Comparison of ENCODE assay signal across 10 cellular contexts in the genomic region with DNA sequence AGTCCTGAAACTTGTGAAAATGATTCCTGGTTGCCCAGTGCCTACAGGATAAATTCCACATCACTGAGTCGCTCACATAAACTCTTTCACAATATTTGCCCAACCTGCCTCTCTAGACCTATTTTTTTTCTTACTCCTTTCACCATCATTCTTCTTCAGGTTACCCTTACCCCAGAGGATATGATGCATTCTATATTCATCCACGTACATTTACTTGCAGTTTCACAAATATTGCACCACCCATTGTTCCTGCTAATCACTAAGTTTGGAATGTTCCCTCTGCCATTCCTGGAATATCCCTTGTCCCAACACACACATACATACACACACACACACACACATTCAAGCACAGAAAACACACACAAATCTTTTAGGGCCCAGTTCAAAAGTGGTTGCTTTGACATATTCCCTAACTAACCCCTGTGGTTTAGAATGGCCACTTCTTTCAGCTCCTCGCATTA.
DNase-seq lines count a peak whose midpoint lies in the region; ATAC-seq and TF ChIP-seq lines count a peak whose summit lies in the region.
"Had no signal": no experiment of that assay in that cellular context is flagged by ENCODE, and none has a peak within 500 bp of the region (broad histone marks: within the 10 kb centered on the region; RNA-seq: fewer than 3 reads in every experiment).

No MANE protein-coding gene starts in this region.

- TF ChIP-seq RAD21 in IMR-90 (IDR thresholded peaks at IDR 0.05; ENCODE audit: low read length): no peak

- in situ Hi-C loops in IMR-90 (cut with MboI; ENCODE audit: low sequenced_read_pairs): no loop called here

- peaks cover 3% of the 10 kb centered on the region; the same call in 1 of the 2 replicates for H3K9me1 ChIP-seq in IMR-90 (ENCODE audit: insufficient read depth, low read length)

- peak; percentile 82 for DNase-seq in AG04449 (ENCODE audit: low read depth, low spot score)
- DNase-seq in IMR-90: peak; percentile 91
- DNase-seq in chondrocyte (ENCODE audit: low spot score): no peak
- DNase-seq in right lobe of liver: no peak
- DNase-seq in hypothalamus (lab: John Stamatoyannopoulos, UW): no peak
- DNase-seq in NCI-H2107 (lab: John Stamatoyannopoulos, UW): no peak
- DNase-seq in stimulated activated CD4-positive, alpha-beta T cell treated with anti-CD3 and anti-CD28 coated beads, Interleukin-4, amount 100 ng/mL, for 1 hour: no peak
- DNase-seq: activated T-cell treated with anti-CD3 and anti-CD28 coated beads, Interleukin-2, amount 50 U/mL, for 1 hour; stimulated activated CD4-positive, alpha-beta T cell treated with anti-CD3 and anti-CD28 coated beads, Interleukin-4, amount 100 ng/mL, for 4 hours had no signal

- peaks cover 11% of the 10 kb centered on the region for H3K9me3 Mint-ChIP-seq in chondrocyte (ENCODE audit: low read depth)

- peak; percentile 31 for ATAC-seq in IMR-90 (ENCODE audit: low read depth)
- ATAC-seq in right lobe of liver: peak in 3 of 4 donors; percentile 54 to 76 (median 58)
- no peak for ATAC-seq in GM21381 (IDR thresholded peaks at IDR 0.05; ENCODE audit: unreplicated experiment)

- peak overlapping the region; percentile 45; the same call in 1 of the 2 replicates for H2AK5ac ChIP-seq in IMR-90 (ENCODE audit: low read depth, low read length)

- H3K4ac ChIP-seq in IMR-90 (ENCODE audit: low read depth, low read length): peak overlapping the region; percentile 58

- H2BK15ac ChIP-seq in IMR-90 (ENCODE audit: low read depth, low read length): peak overlapping the region; percentile 13; the same call in 2 of the 3 replicates

- H3K23ac ChIP-seq in IMR-90 (ENCODE audit: low read depth, low read length): peak overlapping the region; percentile 19

- H3K27ac ChIP-seq in IMR-90 (ENCODE audit: insufficient read depth, low read length): peak overlapping the region; percentile 52; the same call in 1 of the 2 replicates
- no peak overlapping the region for H3K27ac ChIP-seq in right lobe of liver

- H3K9me3 ChIP-seq in IMR-90 (ENCODE audit: control insufficient read depth, insufficient read depth, low read length) (peaks cover 4% of the 10 kb centered on the region; the same call in 1 of the 2 replicates), right lobe of liver (no peaks in the 10 kb centered on the region)

- TF ChIP-seq POLR2A in IMR-90 (IDR thresholded peaks at IDR 0.05; ENCODE audit: low read depth, low read length) (no peak), right lobe of liver (IDR thresholded peaks at IDR 0.05) (peak; percentile 8)

- BruUV-seq in IMR-90 (replicated peaks; lab: Mats Ljungman, UMichigan): no TSS peak

- H3K27me3 Mint-ChIP-seq in chondrocyte (ENCODE audit: low read depth): no peaks in the 10 kb centered on the region

- peak overlapping the region; percentile 85 for H2BK5ac ChIP-seq in IMR-90 (ENCODE audit: low read depth, low read length, poor library complexity, severe bottlenecking)

- H3K4me1 ChIP-seq in IMR-90 (ENCODE audit: control insufficient read depth, insufficient read depth, low read length) (peaks cover 5% of the 10 kb centered on the region), right lobe of liver (no peaks in the 10 kb centered on the region)

- H3K36me3 Mint-ChIP-seq in chondrocyte (ENCODE audit: low read depth): no peaks in the 10 kb centered on the region

- 50% methylated on average over 2 of the region's 3 CpGs; no CpG with 5 or more reads in 1 of the 2 experiments for WGBS in IMR-90 (ENCODE audit: extremely low coverage in 2 of 2, insufficient read length in 1 of 2), 2 experiments
- 31% methylated on average over 3 of the region's 3 CpGs for WGBS in right lobe of liver (ENCODE audit: insufficient coverage, low coverage, low lambda C conversion rate, missing lambda C conversion rate)

- peaks cover 63% of the 10 kb centered on the region for H3K4me1 Mint-ChIP-seq in chondrocyte (ENCODE audit: low read depth)

- H4K91ac ChIP-seq in IMR-90 (ENCODE audit: insufficient read depth, low read depth, low read length): peak overlapping the region; percentile 29

- H2BK20ac ChIP-seq in IMR-90 (ENCODE audit: low read depth, low read length): peak overlapping the region; percentile 71; the same call in 1 of the 2 replicates

- no peaks in the 10 kb centered on the region for H3K36me3 ChIP-seq in IMR-90 (ENCODE audit: control insufficient read depth, insufficient read depth, low read length)
- no peaks in the 10 kb centered on the region for H3K36me3 ChIP-seq in right lobe of liver

- peak overlapping the region; percentile 27; the same call in 1 of the 2 replicates for H3K14ac ChIP-seq in IMR-90 (replicated peaks; ENCODE audit: low read depth, low read length)

- POLR2A ChIA-PET in AG04449 (lab: Yijun Ruan, JAX): no interaction called here
- POLR2A ChIA-PET in IMR-90 (lab: Charles Lee; ENCODE audit: unreplicated experiment): no interaction called here

- CTCF ChIA-PET in AG04449 (lab: Yijun Ruan, JAX): interaction anchor here (0.8 to 1.7 kb wide), 3 partner anchors 10 to 423 kb away, joined by 3 to 5 read pairs (median 5); no protein-coding TSS in a partner anchor
- CTCF ChIA-PET in IMR-90 (lab: Yijun Ruan, JAX): interaction anchor here (0.6 kb wide), 2 partner anchors 52 to 538 kb away, joined by 3 read pairs; no protein-coding TSS in a partner anchor

- dilution Hi-C loops in IMR-90 (cut with HindIII; ENCODE audit: low sequenced_read_pairs, unreplicated experiment): no loop called here

- H4K8ac ChIP-seq in IMR-90 (ENCODE audit: low read depth in 2 of 2, low read length in 2 of 2): peak overlapping the region; percentile 7 to 53; a peak in 3 of 4 replicates

- no peak overlapping the region for H3K56ac ChIP-seq in IMR-90 (ENCODE audit: extremely low read depth, insufficient read depth, low read length)

- H3K79me1 ChIP-seq in IMR-90 (ENCODE audit: low read depth in 1 of 2, low read length in 2 of 2): no peaks in the 10 kb centered on the region

- H2AK9ac ChIP-seq in IMR-90 (replicated peaks; ENCODE audit: low read depth, low read length, poor library complexity): no peak overlapping the region

- H4K5ac ChIP-seq in IMR-90 (ENCODE audit: low read depth, low read length): no peak overlapping the region; the same call in 1 of the 2 replicates

- peak overlapping the region; percentile 81 for H2BK120ac ChIP-seq in IMR-90 (ENCODE audit: low read depth, low read length)

- H3K27me3 ChIP-seq in IMR-90 (ENCODE audit: control insufficient read depth, insufficient read depth, low read length) (no peaks in the 10 kb centered on the region), right lobe of liver (no peaks in the 10 kb centered on the region)

- H3K4me3 ChIP-seq in AG04449 (ENCODE audit: low read depth, low read length) (no peak overlapping the region), IMR-90 (ENCODE audit: insufficient read depth, low read depth, low read length) (no peak overlapping the region), right lobe of liver (no peak overlapping the region)

- H3K9ac ChIP-seq in IMR-90 (ENCODE audit: low read depth, low read length): no peak overlapping the region

- H3K27ac Mint-ChIP-seq in chondrocyte (ENCODE audit: unreplicated experiment): peak overlapping the region; percentile 90

- intact Hi-C loops in IMR-90 (cut with micrococcal nuclease): no loop called here
- intact Hi-C loops in right lobe of liver (cut with DNase I): no loop called here

- TF ChIP-seq CTCF in AG04449 (IDR thresholded peaks at IDR 0.05; ENCODE audit: insufficient read depth, low read length, missing control alignments): no peak
- no peak for TF ChIP-seq CTCF in IMR-90 (conservative IDR thresholded peaks at IDR 0.05; ENCODE audit: low read depth, low read length)
- TF ChIP-seq CTCF in chondrocyte (IDR thresholded peaks at IDR 0.05): no peak
- peak in 1 of 4 donors; percentile 5 for TF ChIP-seq CTCF in right lobe of liver (IDR thresholded peaks at IDR 0.05)

- H3K18ac ChIP-seq in IMR-90 (ENCODE audit: low read depth, low read length): peak overlapping the region; percentile 30; the same call in 1 of the 2 replicates

- no peaks in the 10 kb centered on the region for H4K20me1 ChIP-seq in IMR-90 (ENCODE audit: insufficient read depth, low read length)

- no peak overlapping the region for H3K4me3 Mint-ChIP-seq in chondrocyte (ENCODE audit: unreplicated experiment)

- no peak overlapping the region for H2AFZ ChIP-seq in IMR-90 (replicated peaks; ENCODE audit: low read length, poor library complexity)

- H3K4me2 ChIP-seq in IMR-90 (ENCODE audit: low read depth, low read length): peak overlapping the region; percentile 42; the same call in 1 of the 2 replicates

TF ChIP-seq in IMR-90, 13 proteins besides CTCF, POLR2A, EP300 and RAD21:
- TF ChIP-seq FOS (IDR thresholded peaks at IDR 0.05; ENCODE audit: low read depth, low read length) (peak; percentile 18; the same call in 1 of the 2 replicates), BHLHE40 (IDR thresholded peaks at IDR 0.05; ENCODE audit: low read depth, low read length) (no peak), CEBPB (IDR thresholded peaks at IDR 0.05; ENCODE audit: low read depth, low read length) (peak; percentile 96), SMC3 (IDR thresholded peaks at IDR 0.05; ENCODE audit: low read depth, low read length) (no peak)

Comparison
In these comparisons a context has a peak if more than half of its experiments do, and no peak if none do; other contexts are left out.
1. DNase-seq: peak in AG04449 (single experiment) and IMR-90 (single experiment); none in chondrocyte (single experiment), right lobe of liver (0 of 3), hypothalamus (0 of 51), NCI-H2107 (single experiment) and stimulated activated CD4-positive, alpha-beta T cell treated with anti-CD3 and anti-CD28 coated beads, Interleukin-4, amount 100 ng/mL, for 1 hour (single experiment).